In the genomic region with DNA sequence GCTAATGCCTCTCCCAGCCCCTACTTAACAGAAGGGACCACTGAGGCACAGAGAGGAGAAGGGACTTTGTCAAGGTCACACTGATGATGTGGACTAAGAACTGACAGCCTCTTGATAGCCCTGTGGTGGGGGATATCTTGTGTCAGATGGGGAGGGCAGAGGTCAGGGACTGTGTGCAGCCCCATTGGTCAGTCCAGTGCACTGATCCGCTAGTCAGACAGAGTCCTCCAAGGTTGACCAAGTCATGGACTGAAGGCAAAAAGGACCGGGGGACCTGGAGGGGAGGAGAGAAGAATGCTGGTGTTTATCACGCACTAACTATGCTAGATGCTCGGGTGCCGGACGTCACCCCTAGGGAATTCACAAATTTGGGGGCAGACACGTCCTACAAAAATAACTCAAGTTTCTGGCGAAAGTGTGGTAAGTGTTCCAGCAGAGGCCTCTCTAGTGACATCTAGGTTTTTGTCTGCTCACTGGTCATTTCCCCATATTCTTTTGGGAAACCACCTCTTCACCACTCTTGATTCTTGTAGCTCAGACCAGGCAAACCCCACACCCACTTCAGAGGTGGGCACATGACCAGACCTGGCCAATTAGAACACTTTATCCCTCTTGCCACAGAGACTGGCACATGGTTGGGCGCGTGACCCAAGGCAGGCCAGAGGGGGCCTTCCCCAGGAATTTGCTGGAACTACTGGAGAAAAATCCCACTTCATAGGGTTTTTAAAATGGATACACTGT, we compare ENCODE assay signal across 1 cellular context.
TF ChIP-seq lines count a peak whose summit lies in the region.

No MANE protein-coding gene starts in this region.

TF ChIP-seq in GM12878, 131 proteins besides CTCF, POLR2A, EP300 and RAD21 (continued from another document and continues in another):
- TF ChIP-seq USF2 (IDR thresholded peaks at IDR 0.05; ENCODE audit: borderline replicate concordance, low read depth, low read length) (peak; percentile 90), SREBF1 (IDR thresholded peaks at IDR 0.05; ENCODE audit: low read length) (no peak), KLF5 (IDR thresholded peaks at IDR 0.05; ENCODE audit: partially characterized antibody) (no peak), ESRRA (IDR thresholded peaks at IDR 0.05; ENCODE audit: low read length) (no peak), IRF3 (IDR thresholded peaks at IDR 0.05) (no peak), SUPT20H (IDR thresholded peaks at IDR 0.05; ENCODE audit: borderline replicate concordance, control insufficient read depth, low read depth, low read length) (no peak), ASH2L (IDR thresholded peaks at IDR 0.05; ENCODE audit: borderline replicate concordance, low read depth) (no peak), PKNOX1 (IDR thresholded peaks at IDR 0.05) (peak; percentile 48; the same call in 1 of the 2 replicates), CREB1 (IDR thresholded peaks at IDR 0.05; ENCODE audit: low read depth) (no peak), ETV6 (conservative IDR thresholded peaks at IDR 0.05 in 1 of 2, IDR thresholded peaks at IDR 0.05 in 1 of 2; ENCODE audit: borderline replicate concordance in 1 of 2, low read depth in 1 of 2) (no peak), IKZF1 (conservative IDR thresholded peaks at IDR 0.05) (peak; percentile 66), POLR2AphosphoS2 (IDR thresholded peaks at IDR 0.05; ENCODE audit: low read depth, low read length) (no peak), SMC3 (IDR thresholded peaks at IDR 0.05; ENCODE audit: borderline replicate concordance, low read length) (peak; percentile 38; the same call in 1 of the 2 replicates), SRF (IDR thresholded peaks at IDR 0.05; ENCODE audit: low read depth in 2 of 2, low read length in 2 of 2) (no peak), ZNF384 (IDR thresholded peaks at IDR 0.05; ENCODE audit: borderline replicate concordance, low read depth, low read length) (no peak), SMAD5 (IDR thresholded peaks at IDR 0.05; ENCODE audit: low read depth) (no peak), JUND (IDR thresholded peaks at IDR 0.05; ENCODE audit: low read depth, low read length) (no peak), ATF3 (IDR thresholded peaks at IDR 0.05; ENCODE audit: borderline replicate concordance, extremely low read depth, low read depth, low read length) (peak; percentile 76; the same call in 1 of the 2 replicates), ZBTB40 (IDR thresholded peaks at IDR 0.05; ENCODE audit: borderline replicate concordance) (no peak), E2F4 (IDR thresholded peaks at IDR 0.05; ENCODE audit: low read depth, low read length) (no peak), SMARCA5 (IDR thresholded peaks at IDR 0.05) (0 out of 2 replicates have a peak, but pooled peaks have one; percentile 13), ZNF207 (IDR thresholded peaks at IDR 0.05; ENCODE audit: borderline replicate concordance) (no peak), IKZF2 (IDR thresholded peaks at IDR 0.05) (peak in 1 of 2 experiments; percentile 43; a peak in 1 of 4 replicates), PAX5 (IDR thresholded peaks at IDR 0.05; ENCODE audit: borderline replicate concordance, low read depth, low read length) (no peak), RCOR1 (conservative IDR thresholded peaks at IDR 0.05; ENCODE audit: low read depth, low read length) (no peak), POLR2AphosphoS5 (IDR thresholded peaks at IDR 0.05; ENCODE audit: low read length) (no peak), STAT3 (IDR thresholded peaks at IDR 0.05; ENCODE audit: low read depth, low read length) (no peak), POU2F2 (IDR thresholded peaks at IDR 0.05; ENCODE audit: borderline replicate concordance, low read depth, low read length) (no peak), MEF2A (IDR thresholded peaks at IDR 0.05; ENCODE audit: insufficient read depth, low read depth, low read length) (no peak), ELK1 (IDR thresholded peaks at IDR 0.05; ENCODE audit: low read depth, low read length) (no peak), ATF2 (IDR thresholded peaks at IDR 0.05; ENCODE audit: low read length) (no peak), EGR1 (IDR thresholded peaks at IDR 0.05; ENCODE audit: borderline replicate concordance in 1 of 2, low read depth in 2 of 2, low read length in 2 of 2) (no peak), MEF2B (IDR thresholded peaks at IDR 0.05; ENCODE audit: partially characterized antibody, poor library complexity, severe bottlenecking) (peak; percentile 88), MAX (IDR thresholded peaks at IDR 0.05; ENCODE audit: low read depth, low read length) (peak; percentile 66), ZBTB4 (CRISPR knock-in tag; IDR thresholded peaks at IDR 0.05) (no peak), SUZ12 (IDR thresholded peaks at IDR 0.05; ENCODE audit: unreplicated experiment) (no peak), GABPA (IDR thresholded peaks at IDR 0.05; ENCODE audit: low read depth) (no peak)
- TF ChIP-seq, protein P1, sequence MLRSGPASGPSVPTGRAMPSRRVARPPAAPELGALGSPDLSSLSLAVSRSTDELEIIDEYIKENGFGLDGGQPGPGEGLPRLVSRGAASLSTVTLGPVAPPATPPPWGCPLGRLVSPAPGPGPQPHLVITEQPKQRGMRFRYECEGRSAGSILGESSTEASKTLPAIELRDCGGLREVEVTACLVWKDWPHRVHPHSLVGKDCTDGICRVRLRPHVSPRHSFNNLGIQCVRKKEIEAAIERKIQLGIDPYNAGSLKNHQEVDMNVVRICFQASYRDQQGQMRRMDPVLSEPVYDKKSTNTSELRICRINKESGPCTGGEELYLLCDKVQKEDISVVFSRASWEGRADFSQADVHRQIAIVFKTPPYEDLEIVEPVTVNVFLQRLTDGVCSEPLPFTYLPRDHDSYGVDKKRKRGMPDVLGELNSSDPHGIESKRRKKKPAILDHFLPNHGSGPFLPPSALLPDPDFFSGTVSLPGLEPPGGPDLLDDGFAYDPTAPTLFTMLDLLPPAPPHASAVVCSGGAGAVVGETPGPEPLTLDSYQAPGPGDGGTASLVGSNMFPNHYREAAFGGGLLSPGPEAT (IDR thresholded peaks at IDR 0.05; ENCODE audit: low read depth), result peak; percentile 44; the same call in 1 of the 2 replicates
